Comparison of ENCODE assay signal across 26 cellular contexts in the genomic region with DNA sequence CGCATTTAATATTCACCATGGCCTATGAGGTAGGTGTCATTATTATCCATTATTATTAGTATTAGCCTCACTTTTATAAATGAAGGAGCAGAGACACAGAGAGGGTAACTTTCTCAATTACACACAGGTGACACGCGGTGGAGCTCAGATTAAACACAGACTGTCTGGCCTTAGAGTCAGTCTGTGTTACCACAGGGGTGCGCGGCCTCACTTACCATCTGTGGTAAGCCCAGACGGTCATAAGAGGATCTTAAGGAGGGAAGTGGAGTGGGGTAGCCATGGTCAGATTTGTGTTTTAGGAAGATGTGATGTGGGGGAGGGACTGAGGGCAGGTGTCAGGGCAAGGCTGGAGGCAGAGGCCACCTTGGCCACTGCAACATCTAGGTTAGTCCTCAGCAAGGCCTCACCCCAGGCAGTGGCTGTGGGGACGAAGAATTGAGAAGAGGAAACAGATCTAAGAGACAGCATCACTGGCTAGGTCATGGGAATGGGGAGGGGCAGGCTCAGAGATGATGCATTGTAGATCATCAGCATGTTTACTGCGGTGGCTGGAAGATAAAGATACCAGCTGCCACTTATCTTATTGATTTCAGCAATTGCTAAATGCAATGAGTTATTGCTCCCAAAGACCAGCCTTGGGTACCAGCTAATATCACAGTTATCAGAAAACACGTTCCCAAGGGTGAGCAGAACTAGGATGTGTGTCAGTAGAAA.
"Had no signal": no experiment of that assay in that cellular context is flagged by ENCODE, and none has a peak within 500 bp of the region (broad histone marks: within the 10 kb centered on the region; RNA-seq: fewer than 3 reads in every experiment).

No MANE protein-coding gene starts in this region.

- H3K27ac Mint-ChIP-seq: activated CD4-positive, alpha-beta memory T cell treated with anti-CD3 and anti-CD28 coated beads, Interleukin-2, amount 10 ng/mL, durations not matched to agents 7 days and 5 days; activated CD4-positive, alpha-beta T cell treated with anti-CD3 and anti-CD28 coated beads, Interleukin-2, amount 10 ng/mL, durations not matched to agents 24 days and 14 days; activated naive CD4-positive, alpha-beta T cell treated with anti-CD3 and anti-CD28 coated beads for 36 hours; natural killer cell; stimulated activated naive B cell treated with anti-CD40 and anti-IgM and Interleukin-4, amounts not matched to agents 10 μg/mL and 1 μg/mL and 100 μg/mL, for 72 hours had no signal

- H3K27ac ChIP-seq: cardiac muscle cell, foreskin keratinocyte, neutrophil, pancreas, psoas muscle, SK-N-MC, thoracic aorta, upper lobe of left lung had no signal

- H3K9me3 ChIP-seq: neutrophil, pancreas, psoas muscle, thoracic aorta, upper lobe of left lung had no signal

- H3K4me3 ChIP-seq: cardiac muscle cell, pancreas, psoas muscle, SK-N-MC, thoracic aorta, upper lobe of left lung had no signal

- H3K4me1 ChIP-seq: foreskin keratinocyte, pancreas, psoas muscle, upper lobe of left lung had no signal

- H3K27me3 Mint-ChIP-seq: activated CD4-positive, alpha-beta T cell treated with anti-CD3 and anti-CD28 coated beads, Interleukin-2, amount 10 ng/mL, durations not matched to agents 24 days and 14 days had no signal

- H3K27me3 ChIP-seq: cardiac muscle cell, foreskin keratinocyte, pancreas, upper lobe of left lung had no signal

- H3K9me3 Mint-ChIP-seq: activated CD4-positive, alpha-beta memory T cell treated with anti-CD3 and anti-CD28 coated beads, Interleukin-2, amount 10 ng/mL, durations not matched to agents 7 days and 5 days; activated CD4-positive, alpha-beta T cell treated with anti-CD3 and anti-CD28 coated beads, Interleukin-2, amount 10 ng/mL, durations not matched to agents 24 days and 14 days; activated naive CD4-positive, alpha-beta T cell treated with anti-CD3 and anti-CD28 coated beads for 36 hours; natural killer cell had no signal

- H3K4me1 Mint-ChIP-seq: activated CD4-positive, alpha-beta memory T cell treated with anti-CD3 and anti-CD28 coated beads, Interleukin-2, amount 10 ng/mL, durations not matched to agents 7 days and 5 days; activated CD4-positive, alpha-beta T cell treated with anti-CD3 and anti-CD28 coated beads, Interleukin-2, amount 10 ng/mL, durations not matched to agents 24 days and 14 days; natural killer cell; stimulated activated naive B cell treated with anti-CD40 and anti-IgM and Interleukin-4, amounts not matched to agents 10 μg/mL and 1 μg/mL and 100 μg/mL, for 72 hours had no signal

- H3K36me3 ChIP-seq: cardiac muscle cell, neutrophil, pancreas, thoracic aorta, upper lobe of left lung had no signal

- H3K4me3 Mint-ChIP-seq: activated CD4-positive, alpha-beta memory T cell treated with anti-CD3 and anti-CD28 coated beads, Interleukin-2, amount 10 ng/mL, durations not matched to agents 7 days and 5 days; activated CD4-positive, alpha-beta T cell treated with anti-CD3 and anti-CD28 coated beads, Interleukin-2, amount 10 ng/mL, durations not matched to agents 24 days and 14 days; activated naive CD4-positive, alpha-beta T cell treated with anti-CD3 and anti-CD28 coated beads for 36 hours; natural killer cell; stimulated activated naive B cell treated with anti-CD40 and anti-IgM and Interleukin-4, amounts not matched to agents 10 μg/mL and 1 μg/mL and 100 μg/mL, for 72 hours had no signal

- H3K36me3 Mint-ChIP-seq: natural killer cell; stimulated activated naive B cell treated with anti-CD40 and anti-IgM and Interleukin-4, amounts not matched to agents 10 μg/mL and 1 μg/mL and 100 μg/mL, for 72 hours had no signal

- ATAC-seq: activated CD4-positive, CD25-positive, alpha-beta regulatory T cell treated with anti-CD3 and anti-CD28 coated beads, Interleukin-2, amount 50 U/mL, for 24 hours; foreskin keratinocyte; natural killer cell; pancreas; right cardiac atrium; stimulated activated naive B cell treated with anti-CD40 and anti-IgM and Interleukin-4, amounts not matched to agents 10 μg/mL and 1 μg/mL and 100 μg/mL, for 72 hours had no signal

- DNase-seq: activated CD4-positive, alpha-beta T cell treated with anti-CD3 and anti-CD28 coated beads, Interleukin-2, amount 10 ng/mL, durations not matched to agents 24 days and 14 days; activated naive CD4-positive, alpha-beta T cell treated with anti-CD3 and anti-CD28 coated beads for 36 hours; activated T-cell treated with anti-CD3 and anti-CD28 coated beads, Interleukin-2, amount 50 U/mL, for 48 hours; dermis blood vessel endothelial cell; effector memory CD4-positive, alpha-beta T cell; foreskin keratinocyte; kidney glomerular epithelial cell; left ventricle myocardium superior; mammary epithelial cell; midbrain; natural killer cell; pancreas; psoas muscle; right cardiac atrium; small intestine; stimulated activated CD4-positive, alpha-beta T cell treated with anti-CD3 and anti-CD28 coated beads, Interleukin-15, amount 100 ng/mL, for 24 hours; stimulated activated CD4-positive, alpha-beta T cell treated with anti-CD3 and anti-CD28 coated beads, Interleukin-2, amount 100 ng/mL, for 48 hours; stimulated activated CD8-positive, alpha-beta memory T cell treated with anti-CD3 and anti-CD28 coated beads, Interleukin-4, amount 100 ng/mL, for 48 hours; stimulated activated naive B cell treated with anti-CD40 and anti-IgM and Interleukin-4, amounts not matched to agents 10 μg/mL and 1 μg/mL and 100 μg/mL, for 72 hours had no signal
